In the genomic region with DNA sequence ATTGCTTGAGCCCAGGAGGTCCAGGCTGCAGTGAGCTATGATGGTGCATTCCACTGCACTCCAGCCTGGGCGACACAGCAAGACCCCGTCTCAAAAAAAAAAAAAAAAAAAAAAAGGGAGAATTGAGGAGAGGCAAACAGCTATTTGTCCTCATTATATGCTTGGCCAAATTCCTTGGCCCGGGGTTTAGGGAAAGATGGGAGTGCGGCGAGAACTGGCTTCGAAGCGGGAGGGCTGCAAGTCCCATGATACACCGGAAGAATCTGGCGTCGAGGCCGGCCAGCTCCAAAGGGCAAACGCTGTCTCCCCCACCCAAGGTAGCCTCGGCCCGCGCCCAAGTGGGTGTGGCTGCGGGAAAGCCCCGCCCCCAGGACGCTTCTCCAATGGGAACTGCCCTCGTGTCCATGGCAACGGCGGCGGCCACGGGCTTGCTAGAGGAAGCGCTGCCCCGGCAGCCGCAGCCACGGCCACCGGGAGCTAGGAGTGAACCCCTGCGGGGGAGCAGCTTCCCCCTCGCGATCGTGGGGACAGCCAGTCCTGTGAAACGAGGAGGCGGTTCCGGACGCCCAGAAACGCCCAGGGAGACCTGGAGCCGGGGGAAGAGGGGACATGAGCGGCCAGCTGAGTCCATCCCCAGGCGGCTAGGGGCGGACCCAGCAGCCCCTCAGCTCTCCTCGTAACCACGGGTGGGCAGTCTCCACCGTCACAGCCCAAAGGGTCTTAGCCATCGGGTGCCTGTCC, we compare ENCODE assay signal across 8 cellular contexts. TPM values are rescaled to one million over a fixed set of nuclear protein-coding genes. Genes with fewer than 3 reads are reported as not detected.
A peak's percentile ranks its signal among the peaks of the same experiment; 100 is the strongest.
DNase-seq lines count a peak whose midpoint lies in the region; ATAC-seq and TF ChIP-seq lines count a peak whose summit lies in the region.

A gene with protein sequence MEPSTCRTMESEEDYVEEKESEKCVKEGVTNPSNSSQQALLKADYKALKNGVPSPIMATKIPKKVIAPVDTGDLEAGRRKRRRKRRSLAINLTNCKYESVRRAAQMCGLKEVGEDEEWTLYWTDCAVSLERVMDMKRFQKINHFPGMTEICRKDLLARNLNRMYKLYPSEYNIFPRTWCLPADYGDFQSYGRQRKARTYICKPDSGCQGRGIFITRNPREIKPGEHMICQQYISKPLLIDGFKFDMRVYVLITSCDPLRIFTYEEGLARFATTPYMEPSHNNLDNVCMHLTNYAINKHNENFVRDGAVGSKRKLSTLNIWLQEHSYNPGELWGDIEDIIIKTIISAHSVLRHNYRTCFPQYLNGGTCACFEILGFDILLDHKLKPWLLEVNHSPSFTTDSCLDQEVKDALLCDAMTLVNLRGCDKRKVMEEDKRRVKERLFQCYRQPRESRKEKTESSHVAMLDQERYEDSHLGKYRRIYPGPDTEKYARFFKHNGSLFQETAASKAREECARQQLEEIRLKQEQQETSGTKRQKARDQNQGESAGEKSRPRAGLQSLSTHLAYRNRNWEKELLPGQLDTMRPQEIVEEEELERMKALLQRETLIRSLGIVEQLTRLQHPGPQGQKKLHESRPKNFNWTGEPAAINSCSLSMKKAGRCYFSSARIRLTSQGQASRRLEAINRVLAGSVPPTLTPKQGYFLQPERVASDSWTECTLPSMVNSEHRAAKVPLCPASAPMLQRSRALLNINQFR (plus strand): TSS at position 434 of the 741 bp plus-strand sequence. CDS start 1,075 bp downstream, outside the sequence.

- ATAC-seq in HG02588 (IDR thresholded peaks at IDR 0.05; ENCODE audit: unreplicated experiment): peak; percentile 70
- ATAC-seq in WTC11: peak; percentile 95
- no peak for ATAC-seq in GM18519 (IDR thresholded peaks at IDR 0.05; ENCODE audit: low FRiP score, unreplicated experiment)

- DNase-seq in Caki2 (ENCODE audit: low read depth) (peak; percentile 91), NCI-H2107 treated with DMSO at 0.1 percent for 48 hours (lab: John Stamatoyannopoulos, UW; ENCODE audit: unreplicated experiment) (peak; percentile 30), WTC11 (ENCODE audit: low spot score) (peak; percentile 82), mammary epithelial cell (peak; percentile 68), iPS-NIHi7 (ENCODE audit: extremely low spot score) (peak; percentile 99)

- peaks cover 16% of the 10 kb centered on the region for H3K27me3 Mint-ChIP-seq in WTC11 (ENCODE audit: low read depth)

- H3K79me2 ChIP-seq in mammary epithelial cell (ENCODE audit: insufficient read depth, low read length): no peaks in the 10 kb centered on the region

- POLR2A ChIA-PET in WTC11 (lab: Charles Lee): interaction anchor here (0.5 to 1.6 kb wide), 5 partner anchors 16 to 48 kb away, joined by 3 to 11 read pairs (median 9); a partner anchor contains a TSS

- H3K4me3 ChIP-seq in mammary epithelial cell (replicated peaks in 1 of 3; ENCODE audit: insufficient read depth in 1 of 3, low read depth in 2 of 3, low read length in 3 of 3): peak within 1 kb of the TSS; percentile 58 to 79 (median 65)
- H3K4me3 ChIP-seq in skeletal muscle tissue (ENCODE audit: low read length in 3 of 3): peak within 1 kb of the TSS; percentile 67 to 77 (median 74)

- no peak within 1 kb of the TSS for H3K9ac ChIP-seq in mammary epithelial cell (ENCODE audit: insufficient read depth, low read length)
- peak within 1 kb of the TSS; percentile 40 to 74 (median 45) for H3K9ac ChIP-seq in skeletal muscle tissue (ENCODE audit: low read depth in 1 of 3, low read length in 3 of 3)

- H3K4me3 Mint-ChIP-seq in WTC11: peak within 1 kb of the TSS; percentile 72

- H3K27me3 ChIP-seq in mammary epithelial cell (ENCODE audit: insufficient read depth, low read length): no peaks in the 10 kb centered on the region
- no peaks in the 10 kb centered on the region for H3K27me3 ChIP-seq in skeletal muscle tissue (ENCODE audit: control insufficient read depth in 3 of 3, insufficient read depth in 3 of 3, low read length in 3 of 3)

- peak within 1 kb of the TSS; percentile 98 for H3K4me2 ChIP-seq in mammary epithelial cell (ENCODE audit: insufficient read depth, low read depth, low read length)

- H3K36me3 ChIP-seq in mammary epithelial cell (ENCODE audit: insufficient read depth, low read length) (no peaks in the 10 kb centered on the region), skeletal muscle tissue (ENCODE audit: control insufficient read depth in 3 of 3, insufficient read depth in 3 of 3, low read length in 3 of 3) (no peaks in the 10 kb centered on the region)

- H4K20me1 ChIP-seq in mammary epithelial cell (ENCODE audit: insufficient read depth, low read length): no peaks in the 10 kb centered on the region

- no peaks in the 10 kb centered on the region for H3K9me3 Mint-ChIP-seq in WTC11

- CTCF ChIA-PET in WTC11 (lab: Charles Lee): interaction anchor here (0.6 to 2.8 kb wide), 19 partner anchors 13 to 683 kb away, joined by 3 to 31 read pairs (median 5); a partner anchor contains a TSS
- CTCF ChIA-PET in mammary epithelial cell (lab: Charles Lee; ENCODE audit: low non-redundant PET): interaction anchor here (0.7 kb wide), 1 partner anchor 16 kb away, joined by 4 read pairs; a partner anchor contains a TSS

- dilution Hi-C loops in mammary epithelial cell (cut with HindIII; ENCODE audit: low sequenced_read_pairs): no loop called here

- BruUV-seq in mammary epithelial cell (replicated peaks; lab: Mats Ljungman, UMichigan): no TSS peak

- H3K4me1 ChIP-seq in mammary epithelial cell (ENCODE audit: insufficient read depth, low read length): peaks cover 6% of the 10 kb centered on the region
- H3K4me1 ChIP-seq in skeletal muscle tissue (ENCODE audit: control insufficient read depth in 3 of 3, insufficient read depth in 3 of 3, low read length in 3 of 3): peaks cover 9 to 11% (median 9%) of the 10 kb centered on the region in 3 donors

- 2% methylated on average over 14 of the region's 45 CpGs for WGBS in mammary epithelial cell (ENCODE audit: low coverage, missing lambda C conversion rate)

- H3K4me1 Mint-ChIP-seq in WTC11: peaks cover 8% of the 10 kb centered on the region; the same call in 1 of the 2 replicates

- H3K27ac ChIP-seq in mammary epithelial cell (ENCODE audit: insufficient read depth, low read depth, low read length) (peak within 1 kb of the TSS; percentile 12), skeletal muscle tissue (ENCODE audit: low read depth, low read length) (no peak within 1 kb of the TSS)

- H3K9me3 ChIP-seq in mammary epithelial cell (replicated peaks; ENCODE audit: insufficient read depth, low read length): no peaks in the 10 kb centered on the region
- H3K9me3 ChIP-seq in skeletal muscle tissue (ENCODE audit: control insufficient read depth in 3 of 3, low read length in 3 of 3): no peaks in the 10 kb centered on the region

- H3K27ac Mint-ChIP-seq in WTC11: no peak within 1 kb of the TSS; the same call in 1 of the 2 replicates

- H2AFZ ChIP-seq in mammary epithelial cell (ENCODE audit: low read depth, low read length): peak within 1 kb of the TSS; percentile 96

- TF ChIP-seq CTCF in WTC11 (IDR thresholded peaks at IDR 0.05) (no peak), mammary epithelial cell (conservative IDR thresholded peaks at IDR 0.05 in 1 of 2, IDR thresholded peaks at IDR 0.05 in 1 of 2; ENCODE audit: extremely low read depth in 1 of 2, insufficient read depth in 1 of 2, low read depth in 1 of 2, low read length in 2 of 2) (no peak)

- in situ Hi-C loops in Caki2 (cut with HindIII; ENCODE audit: low pct_unique_long_range_greater_than_20kb, low sequenced_read_pairs): no loop called here
- in situ Hi-C loops in mammary epithelial cell (cut with MboI; ENCODE audit: low sequenced_read_pairs in 2 of 2): no loop called here

- intact Hi-C loops in mammary epithelial cell (cut with micrococcal nuclease): no loop called here

- H3K36me3 Mint-ChIP-seq in WTC11: no peaks in the 10 kb centered on the region

TF ChIP-seq in WTC11, 78 proteins besides CTCF, POLR2A, EP300 and RAD21 (continues in another document):
- TF ChIP-seq, protein P1, sequence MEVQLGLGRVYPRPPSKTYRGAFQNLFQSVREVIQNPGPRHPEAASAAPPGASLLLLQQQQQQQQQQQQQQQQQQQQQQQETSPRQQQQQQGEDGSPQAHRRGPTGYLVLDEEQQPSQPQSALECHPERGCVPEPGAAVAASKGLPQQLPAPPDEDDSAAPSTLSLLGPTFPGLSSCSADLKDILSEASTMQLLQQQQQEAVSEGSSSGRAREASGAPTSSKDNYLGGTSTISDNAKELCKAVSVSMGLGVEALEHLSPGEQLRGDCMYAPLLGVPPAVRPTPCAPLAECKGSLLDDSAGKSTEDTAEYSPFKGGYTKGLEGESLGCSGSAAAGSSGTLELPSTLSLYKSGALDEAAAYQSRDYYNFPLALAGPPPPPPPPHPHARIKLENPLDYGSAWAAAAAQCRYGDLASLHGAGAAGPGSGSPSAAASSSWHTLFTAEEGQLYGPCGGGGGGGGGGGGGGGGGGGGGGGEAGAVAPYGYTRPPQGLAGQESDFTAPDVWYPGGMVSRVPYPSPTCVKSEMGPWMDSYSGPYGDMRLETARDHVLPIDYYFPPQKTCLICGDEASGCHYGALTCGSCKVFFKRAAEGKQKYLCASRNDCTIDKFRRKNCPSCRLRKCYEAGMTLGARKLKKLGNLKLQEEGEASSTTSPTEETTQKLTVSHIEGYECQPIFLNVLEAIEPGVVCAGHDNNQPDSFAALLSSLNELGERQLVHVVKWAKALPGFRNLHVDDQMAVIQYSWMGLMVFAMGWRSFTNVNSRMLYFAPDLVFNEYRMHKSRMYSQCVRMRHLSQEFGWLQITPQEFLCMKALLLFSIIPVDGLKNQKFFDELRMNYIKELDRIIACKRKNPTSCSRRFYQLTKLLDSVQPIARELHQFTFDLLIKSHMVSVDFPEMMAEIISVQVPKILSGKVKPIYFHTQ (CRISPR knock-in tag; IDR thresholded peaks at IDR 0.05): no peak
- TF ChIP-seq CREB1 (CRISPR knock-in tag; IDR thresholded peaks at IDR 0.05) (no peak), OVOL2 (CRISPR knock-in tag; IDR thresholded peaks at IDR 0.05; ENCODE audit: borderline replicate concordance) (no peak), NFYB (CRISPR knock-in tag; conservative IDR thresholded peaks at IDR 0.05; ENCODE audit: low read depth) (no peak), MYBL2 (CRISPR knock-in tag; IDR thresholded peaks at IDR 0.05) (no peak), GRHL2 (CRISPR knock-in tag; IDR thresholded peaks at IDR 0.05; ENCODE audit: insufficient replicate concordance, severe bottlenecking) (no peak)

RNA-seq across cellular contexts. Expression of the gene that starts here (rescaled TPM):
- 0.07 and 4.3 TPM in 2 replicates for total RNA-seq in Caki2 (2014; rRNA removed; shearing (Covaris generic); ENCODE audit: low replicate concordance)
- total RNA-seq in WTC11 (2021): 0.18 to 0.76 TPM (median 0.48 TPM) in 3 replicates
- under 1 TPM; 0.17 to 0.21 TPM for total RNA-seq in mammary epithelial cell
- polyA plus RNA-seq in mammary epithelial cell: 0.02 TPM
- polyA minus RNA-seq in mammary epithelial cell: not detected
- not detected for total RNA-seq in skeletal muscle tissue

Comparison
In these comparisons a context has a peak if more than half of its experiments do, and no peak if none do; other contexts are left out.
1. Peak in DNase-seq and ATAC-seq in WTC11; RNA of the gene not detected or under 1 TPM.
2. Peak in DNase-seq, H3K4me3 ChIP-seq, H3K27ac ChIP-seq and H3K4me2 ChIP-seq in mammary epithelial cell; RNA of the gene not detected or under 1 TPM.
3. DNase-seq: peak in every context shown above with its lines; median percentile 99 in iPS-NIHi7; 91 in Caki2; 82 in WTC11; 68 in mammary epithelial cell; 30 in NCI-H2107 treated with DMSO at 0.1 percent for 48 hours.